Comparison of ENCODE assay signal across 8 cellular contexts in the genomic region with DNA sequence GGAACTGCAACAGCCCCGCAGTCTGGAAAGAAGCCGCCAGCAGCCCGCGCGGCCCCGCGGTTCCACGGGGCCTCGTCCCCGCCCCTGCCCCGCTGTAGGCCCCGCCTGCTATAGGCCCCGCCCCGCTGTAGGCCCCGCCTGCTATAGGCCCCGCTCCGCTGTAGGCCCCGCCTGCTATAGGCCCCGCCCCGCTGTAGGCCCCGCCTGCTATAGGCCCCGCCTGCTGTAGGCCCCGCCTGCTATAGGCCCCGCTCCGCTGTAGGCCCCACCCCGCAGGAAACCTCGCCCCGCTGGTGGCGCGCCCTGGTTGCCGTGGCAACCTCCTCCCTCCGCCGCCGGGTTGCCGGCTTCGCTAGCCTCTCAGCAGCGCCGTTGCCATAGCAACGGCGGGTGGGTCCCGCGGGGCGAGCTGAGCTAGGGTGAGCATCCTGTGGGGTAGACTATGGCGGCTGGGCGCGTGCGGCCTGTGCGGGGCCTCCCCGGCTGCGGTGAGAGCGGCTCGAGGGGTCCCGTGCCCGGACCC. TPM values are rescaled to one million over a fixed set of nuclear protein-coding genes. Genes with fewer than 3 reads are reported as not detected.
DNase-seq lines count a peak whose midpoint lies in the region; ATAC-seq and TF ChIP-seq lines count a peak whose summit lies in the region.

No MANE protein-coding gene starts in this region.

- no peaks in the 10 kb centered on the region for H3K4me1 ChIP-seq in HAP-1
- H3K4me1 ChIP-seq in tibial artery = peaks cover 0 to 13% (median 11%) of the 10 kb centered on the region in 4 donors

- peak; percentile 93 for ATAC-seq in activated naive CD8-positive, alpha-beta T cell treated with anti-CD3 and anti-CD28 coated beads, Interleukin-2, amount 50 U/mL, for 24 hours

- in situ Hi-C loops in HAP-1 (cut with MboI; ENCODE audit: low sequenced_read_pairs) = no loop called here

- H3K27ac ChIP-seq in tibial artery = no peak overlapping the region

- no peaks in the 10 kb centered on the region for H3K9me3 Mint-ChIP-seq in activated naive CD8-positive, alpha-beta T cell treated with anti-CD3 and anti-CD28 coated beads, Interleukin-2, amount 50 U/mL, for 24 hours

- TF ChIP-seq CTCF in tibial artery (IDR thresholded peaks at IDR 0.05) = no peak

- H3K4me3 ChIP-seq in HAP-1 (peak overlapping the region; percentile 15), tibial artery (peak overlapping the region; percentile 1 to 38)

- no peaks in the 10 kb centered on the region for H3K36me3 ChIP-seq in HAP-1 (replicated peaks)
- no peaks in the 10 kb centered on the region for H3K36me3 ChIP-seq in tibial artery

- H3K9me3 ChIP-seq in HAP-1 (peaks cover 2% of the 10 kb centered on the region; the same call in 1 of the 2 replicates), tibial artery (no peaks in the 10 kb centered on the region)

- no peaks in the 10 kb centered on the region for H3K36me3 Mint-ChIP-seq in activated naive CD8-positive, alpha-beta T cell treated with anti-CD3 and anti-CD28 coated beads, Interleukin-2, amount 50 U/mL, for 24 hours (ENCODE audit: low read depth)

- no peak overlapping the region for H3K27ac Mint-ChIP-seq in activated naive CD8-positive, alpha-beta T cell treated with anti-CD3 and anti-CD28 coated beads, Interleukin-2, amount 50 U/mL, for 24 hours

- H3K27me3 Mint-ChIP-seq in activated naive CD8-positive, alpha-beta T cell treated with anti-CD3 and anti-CD28 coated beads, Interleukin-2, amount 50 U/mL, for 24 hours = peaks cover 14% of the 10 kb centered on the region

- H3K4me1 Mint-ChIP-seq in activated naive CD8-positive, alpha-beta T cell treated with anti-CD3 and anti-CD28 coated beads, Interleukin-2, amount 50 U/mL, for 24 hours = peaks cover 6% of the 10 kb centered on the region

- intact Hi-C loops in cardiac septum (cut with DNase I) (loop anchor here (10.0 kb wide), 2 partner anchors 227 to 317 kb away; no protein-coding TSS in a partner anchor), posterior cingulate gyrus (cut with DNase I) (no loop called here), tibial artery (cut with DNase I; ENCODE audit: low total_unique reads) (no loop called here)

- peak overlapping the region; percentile 67 for H3K4me3 Mint-ChIP-seq in activated naive CD8-positive, alpha-beta T cell treated with anti-CD3 and anti-CD28 coated beads, Interleukin-2, amount 50 U/mL, for 24 hours

- H3K27me3 ChIP-seq in HAP-1 (ENCODE audit: low read depth) (peaks cover 14% of the 10 kb centered on the region), tibial artery (peaks cover 0 to 47% of the 10 kb centered on the region in 2 donors)

- DNase-seq in Daoy (ENCODE audit: low read depth) = peak; percentile 96
- DNase-seq in HAP-1 (ENCODE audit: low spot score in 2 of 2) = peak; percentile 92 to 98
- peak; percentile 91 for DNase-seq in NCI-H1048 (lab: John Stamatoyannopoulos, UW)
- peak; percentile 99 for DNase-seq in T follicular helper cell (ENCODE audit: low read depth)
- DNase-seq in activated naive CD8-positive, alpha-beta T cell treated with anti-CD3 and anti-CD28 coated beads, Interleukin-2, amount 50 U/mL, for 24 hours = peak; percentile 95
- DNase-seq in cardiac septum (ENCODE audit: low spot score) = peak; percentile 94
- peak; percentile 89 to 100 (median 98) for DNase-seq in posterior cingulate gyrus
- DNase-seq in tibial artery = peak; percentile 83 to 91

RNA-seq across cellular contexts. Expression of gene KIF1A, which starts 12.2 kb away (rescaled TPM):
- 15.0 and 16.2 TPM in 2 replicates for total RNA-seq in Daoy (2014; rRNA removed; shearing (Covaris generic))
- 10.2 TPM for total RNA-seq in cardiac septum

RNA-seq across cellular contexts. Expression of gene AGXT, which starts 36.4 kb away (rescaled TPM):
- not detected in 2 replicates for total RNA-seq in Daoy (2014; rRNA removed; shearing (Covaris generic))
- not detected for total RNA-seq in cardiac septum
